In genomic region chr14:75984674-75985073, GRCh38 we compare ENCODE assay signal across 11 cellular contexts. TPM values are rescaled to one million over a fixed set of nuclear protein-coding genes. Genes with fewer than 3 reads are reported as not detected.
A peak's percentile ranks its signal among the peaks of the same experiment; 100 is the strongest.
DNase-seq lines count a peak whose midpoint lies in the region; ATAC-seq and TF ChIP-seq lines count a peak whose summit lies in the region.
"Had no signal": no experiment of that assay in that cellular context is flagged by ENCODE, and none has a peak within 500 bp of the region (broad histone marks: within the 10 kb centered on the region; RNA-seq: fewer than 3 reads in every experiment).

No MANE protein-coding gene starts in this region.

- H3K27ac Mint-ChIP-seq in WTC11 = no peak overlapping the region
- H3K27ac Mint-ChIP-seq in naive B cell = peak overlapping the region in 5 of 6 donors; percentile 54 to 94 (median 74)

- CTCF ChIA-PET in WTC11 (lab: Charles Lee) = interaction anchor here (1.9 to 10.6 kb wide), 2 partner anchors 75 to 276 kb away, joined by 8 to 307 read pairs; no protein-coding TSS in a partner anchor

- H3K9me3 Mint-ChIP-seq in WTC11 = no peaks in the 10 kb centered on the region
- no peaks in the 10 kb centered on the region for H3K9me3 Mint-ChIP-seq in naive B cell

- H3K4me3 ChIP-seq in left ventricle myocardium inferior (no peak overlapping the region), vagina (no peak overlapping the region)

- no peaks in the 10 kb centered on the region for H3K36me3 Mint-ChIP-seq in WTC11
- H3K36me3 Mint-ChIP-seq in naive B cell = peaks cover 0 to 2% of the 10 kb centered on the region in 2 donors

- no peak for ATAC-seq in Right ventricle myocardium inferior
- ATAC-seq in WTC11 = no peak
- ATAC-seq in naive B cell (ENCODE audit: low read depth in 2 of 2) = no peak
- no peak for ATAC-seq in esophagus mucosa
- no peak for ATAC-seq in HG02678 (IDR thresholded peaks at IDR 0.05; ENCODE audit: unreplicated experiment)

- H3K27me3 Mint-ChIP-seq in WTC11 (ENCODE audit: low read depth) = peaks cover 39% of the 10 kb centered on the region
- H3K27me3 Mint-ChIP-seq in naive B cell = no peaks in the 10 kb centered on the region

- H3K27ac ChIP-seq in left ventricle myocardium inferior (replicated peaks) (peak overlapping the region; percentile 95), vagina (peak overlapping the region; percentile 95)

- no peak for TF ChIP-seq POLR2A in vagina (IDR thresholded peaks at IDR 0.05)

- TF ChIP-seq CTCF in left ventricle myocardium inferior (IDR thresholded peaks at IDR 0.05; ENCODE audit: borderline replicate concordance) (no peak), WTC11 (IDR thresholded peaks at IDR 0.05) (no peak), vagina (IDR thresholded peaks at IDR 0.05) (no peak)

- no peak for DNase-seq in left ventricle myocardium inferior
- DNase-seq in Right ventricle myocardium inferior (ENCODE audit: missing footprints) = no peak
- no peak for DNase-seq in WTC11 (ENCODE audit: low spot score)
- no peak for DNase-seq in naive B cell
- DNase-seq in vagina (ENCODE audit: extremely low spot score in 2 of 2) = no peak
- no peak for DNase-seq in cerebellum (ENCODE audit: low spot score)
- DNase-seq: activated CD8-positive, alpha-beta memory T cell treated with anti-CD3 and anti-CD28 coated beads, Interleukin-2, amount 50 U/mL, for 48 hours; NCI-H2171; upper lobe of left lung had no signal

- no peaks in the 10 kb centered on the region for H3K9me3 ChIP-seq in left ventricle myocardium inferior (replicated peaks)
- H3K9me3 ChIP-seq in vagina = no peaks in the 10 kb centered on the region
- H3K9me3 ChIP-seq: upper lobe of left lung had no signal

- POLR2A ChIA-PET in WTC11 (lab: Charles Lee) = no interaction called here

- H3K4me3 Mint-ChIP-seq in WTC11 (peak overlapping the region; percentile 97), naive B cell (peak overlapping the region in 5 of 8 donors; percentile 3 to 96 (median 92))

- intact Hi-C loops in left ventricle myocardium inferior (cut with micrococcal nuclease) (loop anchor here (5.0 to 10.0 kb wide), 2 partner anchors 77 to 270 kb away; no protein-coding TSS in a partner anchor), Right ventricle myocardium inferior (cut with DNase I) (loop anchor here (1.0 to 10.0 kb wide), 2 partner anchors 273 to 410 kb away; partner anchors contain the start of gene FLVCR2), vagina (cut with DNase I) (loop anchor here (5.0 to 10.0 kb wide), 2 partner anchors 190 to 272 kb away; no protein-coding TSS in a partner anchor)

- H3K27me3 ChIP-seq in left ventricle myocardium inferior (ENCODE audit: low read depth) = no peaks in the 10 kb centered on the region
- H3K27me3 ChIP-seq in vagina = no peaks in the 10 kb centered on the region
- H3K27me3 ChIP-seq: upper lobe of left lung had no signal

- H3K36me3 ChIP-seq in left ventricle myocardium inferior (no peaks in the 10 kb centered on the region), vagina (no peaks in the 10 kb centered on the region)
- H3K36me3 ChIP-seq: upper lobe of left lung had no signal

- H3K4me1 ChIP-seq in left ventricle myocardium inferior = peaks cover 75% of the 10 kb centered on the region
- H3K4me1 ChIP-seq in vagina = peaks cover 62% of the 10 kb centered on the region

- peaks cover 24% of the 10 kb centered on the region for H3K4me1 Mint-ChIP-seq in WTC11
- H3K4me1 Mint-ChIP-seq in naive B cell = peaks cover 34 to 45% (median 35%) of the 10 kb centered on the region in 3 donors

TF ChIP-seq in WTC11, 78 proteins besides CTCF, POLR2A, EP300 and RAD21 (continues in another document):
- no peak for TF ChIP-seq MAX (CRISPR knock-in tag; IDR thresholded peaks at IDR 0.05)
- TF ChIP-seq KAT7 (CRISPR knock-in tag; IDR thresholded peaks at IDR 0.05; ENCODE audit: borderline replicate concordance) = no peak
- TF ChIP-seq E2F1 (CRISPR knock-in tag; IDR thresholded peaks at IDR 0.05) = no peak
- TF ChIP-seq SMAD4 (CRISPR knock-in tag; IDR thresholded peaks at IDR 0.05) = no peak
- no peak for TF ChIP-seq TEAD1 (CRISPR knock-in tag; IDR thresholded peaks at IDR 0.05)
- TF ChIP-seq ZNF532 (CRISPR knock-in tag; IDR thresholded peaks at IDR 0.05; ENCODE audit: borderline replicate concordance) = no peak
- TF ChIP-seq USF2 (CRISPR knock-in tag; IDR thresholded peaks at IDR 0.05) = no peak
- TF ChIP-seq ZNF232 (CRISPR knock-in tag; IDR thresholded peaks at IDR 0.05) = no peak
- no peak for TF ChIP-seq ZNF423 (CRISPR knock-in tag; IDR thresholded peaks at IDR 0.05)
- no peak for TF ChIP-seq PRRX2 (CRISPR knock-in tag; IDR thresholded peaks at IDR 0.05)
- no peak for TF ChIP-seq ATF1 (CRISPR knock-in tag; IDR thresholded peaks at IDR 0.05)
- TF ChIP-seq ATF2 (CRISPR knock-in tag; IDR thresholded peaks at IDR 0.05; ENCODE audit: borderline replicate concordance, low read depth) = no peak
- TF ChIP-seq FOXK1 (CRISPR knock-in tag; IDR thresholded peaks at IDR 0.05) = no peak

RNA-seq across cellular contexts. Expression of gene IFT43, which starts 0.9 kb away (rescaled TPM):
- 29.8 TPM for total RNA-seq in left ventricle myocardium inferior
- total RNA-seq in Right ventricle myocardium inferior = 30.4 TPM
- 17.5 to 20.5 TPM (median 19.2 TPM) in 3 replicates for total RNA-seq in WTC11 (2021)
- polyA plus RNA-seq in naive B cell (ENCODE audit: low read depth in 6 of 6) = 10 to 100 TPM; 13.5 to 25.9 (median 19.7) TPM
- total RNA-seq in vagina = 47.4 TPM
- 26.3 TPM for total RNA-seq in cerebellum
- 21.6 TPM for total RNA-seq in esophagus mucosa

RNA-seq across cellular contexts. Expression of gene TGFB3, which starts 2.9 kb away (rescaled TPM):
- 27.2 TPM for total RNA-seq in left ventricle myocardium inferior
- 29.5 TPM for total RNA-seq in Right ventricle myocardium inferior
- total RNA-seq in WTC11 (2021) = 1.1 to 1.7 TPM (median 1.2 TPM) in 3 replicates
- polyA plus RNA-seq in naive B cell (ENCODE audit: low read depth in 6 of 6) = under 1 TPM in 5 of 6 donors, not detected in 1; 0.19 to 0.66 (median 0.43) TPM
- 19.2 TPM for total RNA-seq in vagina
- 23.0 TPM for total RNA-seq in cerebellum
- total RNA-seq in esophagus mucosa = 4.3 TPM
